Comparison of ENCODE assay signal across 12 cellular contexts in genomic region chr15:40118473-40118872, GRCh38.
"Had no signal": no experiment of that assay in that cellular context is flagged by ENCODE, and none has a peak within 500 bp of the region (broad histone marks: within the 10 kb centered on the region; RNA-seq: fewer than 3 reads in every experiment).

No MANE protein-coding gene starts in this region.

- H3K27me3 ChIP-seq: breast epithelium, gastroesophageal sphincter, tibial nerve had no signal

- DNase-seq: activated CD4-positive, alpha-beta T cell treated with anti-CD3 and anti-CD28 coated beads for 48 hours; activated effector memory CD4-positive, alpha-beta T cell treated with anti-CD3 and anti-CD28 coated beads, Interleukin-2, amount 50 U/mL, for 16 hours; activated T-cell treated with anti-CD3 and anti-CD28 coated beads, Interleukin-2, amount 50 U/mL, for 24 hours; retina; small intestine; T1000 had no signal

- H3K4me3 ChIP-seq: breast epithelium, gastroesophageal sphincter, neural progenitor cell, tibial nerve had no signal

- H3K9ac ChIP-seq: neural progenitor cell had no signal

- H3K4me3 Mint-ChIP-seq: activated naive CD8-positive, alpha-beta T cell; activated T-cell treated with anti-CD3 and anti-CD28 coated beads, Interleukin-2, amount 50 U/mL, for 24 hours; neural progenitor cell; stimulated activated effector memory CD8-positive, alpha-beta T cell treated with anti-CD3 and anti-CD28 coated beads, Interleukin-12 subunit alpha, Interleukin-12 subunit beta, amount 100 ng/mL, for 72 hours had no signal

- H3K27ac Mint-ChIP-seq: activated naive CD8-positive, alpha-beta T cell; activated T-cell treated with anti-CD3 and anti-CD28 coated beads, Interleukin-2, amount 50 U/mL, for 24 hours; neural progenitor cell; stimulated activated effector memory CD8-positive, alpha-beta T cell treated with anti-CD3 and anti-CD28 coated beads, Interleukin-12 subunit alpha, Interleukin-12 subunit beta, amount 100 ng/mL, for 72 hours had no signal

- H3K4me2 ChIP-seq: neural progenitor cell had no signal

- H3K36me3 ChIP-seq: breast epithelium, gastroesophageal sphincter, neural progenitor cell, tibial nerve had no signal

- H3K36me3 Mint-ChIP-seq: activated naive CD8-positive, alpha-beta T cell; neural progenitor cell; stimulated activated effector memory CD8-positive, alpha-beta T cell treated with anti-CD3 and anti-CD28 coated beads, Interleukin-12 subunit alpha, Interleukin-12 subunit beta, amount 100 ng/mL, for 72 hours had no signal

- H3K9me3 Mint-ChIP-seq: activated T-cell treated with anti-CD3 and anti-CD28 coated beads, Interleukin-2, amount 50 U/mL, for 24 hours; neural progenitor cell; stimulated activated effector memory CD8-positive, alpha-beta T cell treated with anti-CD3 and anti-CD28 coated beads, Interleukin-12 subunit alpha, Interleukin-12 subunit beta, amount 100 ng/mL, for 72 hours had no signal

- H3K9me3 ChIP-seq: breast epithelium, gastroesophageal sphincter, tibial nerve had no signal

- H3K27me3 Mint-ChIP-seq: activated naive CD8-positive, alpha-beta T cell had no signal

- H2AFZ ChIP-seq: neural progenitor cell had no signal

- ATAC-seq: gastroesophageal sphincter; stimulated activated effector memory CD8-positive, alpha-beta T cell treated with anti-CD3 and anti-CD28 coated beads, Interleukin-12 subunit alpha, Interleukin-12 subunit beta, amount 100 ng/mL, for 72 hours had no signal

- H3K27ac ChIP-seq: breast epithelium, gastroesophageal sphincter, neural progenitor cell, tibial nerve had no signal

- H3K4me1 ChIP-seq: breast epithelium, gastroesophageal sphincter, tibial nerve had no signal
